ENCODE assay signal across 8 cellular contexts in the genomic region with DNA sequence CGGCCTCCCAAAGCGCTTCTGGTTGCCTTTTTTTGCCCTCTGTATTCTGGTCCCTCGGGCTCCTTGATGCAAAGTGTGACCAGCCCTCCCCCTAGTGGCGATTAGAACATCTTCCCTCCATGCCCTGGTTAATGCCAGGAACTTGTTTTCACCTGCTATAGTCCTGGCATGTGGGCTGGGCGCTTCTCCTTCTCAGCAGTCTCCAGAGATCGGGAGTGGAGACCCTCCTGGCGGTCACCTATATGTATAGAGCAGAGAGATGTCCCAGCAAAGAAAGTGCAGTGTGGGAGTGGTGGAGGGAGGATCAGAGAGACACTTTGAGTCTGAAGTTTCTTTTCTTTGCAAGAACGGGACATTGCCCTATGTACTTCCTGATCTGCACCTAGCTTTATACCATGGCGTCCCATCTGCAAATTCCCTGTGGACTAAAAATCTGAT.
DNase-seq lines count a peak whose midpoint lies in the region; ATAC-seq and TF ChIP-seq lines count a peak whose summit lies in the region.

No MANE protein-coding gene starts in this region.

- H3K4me1 Mint-ChIP-seq in neural progenitor cell = no peaks in the 10 kb centered on the region

- WGBS in upper lobe of left lung, 2 donors = 6 to 9% methylated on average over 9 of the region's 9 CpGs

- H3F3A ChIP-seq in neural progenitor cell (ENCODE audit: low read depth) = no peaks in the 10 kb centered on the region

- no peaks in the 10 kb centered on the region for H4K20me1 ChIP-seq in neural progenitor cell (ENCODE audit: low read depth)

- H3K4me2 ChIP-seq in neural progenitor cell = no peak overlapping the region

- H3K9ac ChIP-seq in neural progenitor cell = no peak overlapping the region

- H3K4me1 ChIP-seq in neural progenitor cell = no peaks in the 10 kb centered on the region
- no peaks in the 10 kb centered on the region for H3K4me1 ChIP-seq in upper lobe of left lung

- H3K36me3 ChIP-seq in neural progenitor cell (peaks cover 7% of the 10 kb centered on the region), upper lobe of left lung (no peaks in the 10 kb centered on the region)

- H3K4me3 ChIP-seq in neural progenitor cell (no peak overlapping the region), upper lobe of left lung (no peak overlapping the region)

- H3K36me3 Mint-ChIP-seq in neural progenitor cell = peaks cover 1% of the 10 kb centered on the region

- no peak overlapping the region for H3K4me3 Mint-ChIP-seq in neural progenitor cell

- TF ChIP-seq EP300 in upper lobe of left lung (IDR thresholded peaks at IDR 0.05) = no peak

- no peak for TF ChIP-seq POLR2A in upper lobe of left lung (IDR thresholded peaks at IDR 0.05)

- H3K9me3 Mint-ChIP-seq in neural progenitor cell = peaks cover 3% of the 10 kb centered on the region

- H3K27me3 Mint-ChIP-seq in neural progenitor cell (ENCODE audit: insufficient read depth, low read depth) = peaks cover 9% of the 10 kb centered on the region

- H3K9me3 ChIP-seq in neural progenitor cell (ENCODE audit: low read depth) (peaks cover 16% of the 10 kb centered on the region), upper lobe of left lung (no peaks in the 10 kb centered on the region)

- no peak overlapping the region for H3K27ac Mint-ChIP-seq in neural progenitor cell

- H3K27me3 ChIP-seq in neural progenitor cell (peaks cover 55% of the 10 kb centered on the region), upper lobe of left lung (no peaks in the 10 kb centered on the region)

- H3K27ac ChIP-seq in neural progenitor cell (no peak overlapping the region), upper lobe of left lung (no peak overlapping the region)

- H2AFZ ChIP-seq in neural progenitor cell (replicated peaks) = no peak overlapping the region

- peak; percentile 95 for ATAC-seq in GM19467 (IDR thresholded peaks at IDR 0.05; ENCODE audit: unreplicated experiment)
- peak; percentile 98 for ATAC-seq in HG03460 (IDR thresholded peaks at IDR 0.05; ENCODE audit: unreplicated experiment)
- peak; percentile 82 for ATAC-seq in upper lobe of left lung (ENCODE audit: low FRiP score in 2 of 2)

- DNase-seq in DMS 273 treated with DMSO at 0.1 percent for 48 hours (lab: John Stamatoyannopoulos, UW) = peak; percentile 24
- peak; percentile 86 for DNase-seq in NCI-H774 (lab: John Stamatoyannopoulos, UW)
- DNase-seq in activated CD8-positive, alpha-beta memory T cell treated with anti-CD3 and anti-CD28 coated beads, Interleukin-2, amount 50 U/mL, for 4 hours = peak; percentile 40
- DNase-seq in fibroblast of gingiva (ENCODE audit: low read depth) = peak; percentile 47
- peak; percentile 89 for DNase-seq in neural progenitor cell (ENCODE audit: low spot score)
- DNase-seq in upper lobe of left lung = peak in 1 of 2 donors; percentile 50

- no peaks in the 10 kb centered on the region for H3K79me2 ChIP-seq in neural progenitor cell (ENCODE audit: low read depth)

- TF ChIP-seq CTCF in neural progenitor cell (IDR thresholded peaks at IDR 0.05) (peak; percentile 88), upper lobe of left lung (IDR thresholded peaks at IDR 0.05) (peak; percentile 43 to 65 (median 60))
